ENCODE assay signal across 9 cellular contexts in genomic region chr7:19491821-19492452, GRCh38.
A peak's percentile ranks its signal among the peaks of the same experiment; 100 is the strongest.
DNase-seq lines count a peak whose midpoint lies in the region; ATAC-seq and TF ChIP-seq lines count a peak whose summit lies in the region.
"Had no signal": no experiment of that assay in that cellular context is flagged by ENCODE, and none has a peak within 500 bp of the region (broad histone marks: within the 10 kb centered on the region; RNA-seq: fewer than 3 reads in every experiment).

No MANE protein-coding gene starts in this region.

- H3K27ac ChIP-seq in heart left ventricle (no peak overlapping the region), SK-N-MC (0 out of 2 replicates have a peak overlapping the region, but pooled peaks have one; percentile 2)

- H3K27me3 ChIP-seq in heart left ventricle, result no peaks in the 10 kb centered on the region

- ATAC-seq in heart left ventricle, result no peak
- no peak for ATAC-seq in Right ventricle myocardium superior (ENCODE audit: poor library complexity)
- peak; percentile 57 for ATAC-seq in HG03103 (IDR thresholded peaks at IDR 0.05; ENCODE audit: low read depth, unreplicated experiment)
- ATAC-seq in stimulated activated naive CD8-positive, alpha-beta T cell treated with anti-CD3 and anti-CD28 coated beads, Interleukin-15, amount 100 ng/mL, for 72 hours, result no peak
- no peak for ATAC-seq in left colon

- H3K4me1 Mint-ChIP-seq in stimulated activated naive CD8-positive, alpha-beta T cell treated with anti-CD3 and anti-CD28 coated beads, Interleukin-15, amount 100 ng/mL, for 72 hours, result no peaks in the 10 kb centered on the region

- DNase-seq in heart left ventricle (no peak), Right ventricle myocardium superior (no peak), SK-N-MC (ENCODE audit: low read depth, low spot score) (no peak), hepatic stellate cell (ENCODE audit: low spot score) (peak; percentile 4), C1 segment of cervical spinal cord (lab: John Stamatoyannopoulos, UW) (no peak), left colon (no peak)
- DNase-seq in stimulated activated naive CD8-positive, alpha-beta T cell treated with anti-CD3 and anti-CD28 coated beads, Interleukin-15, amount 100 ng/mL, for 72 hours, result no peak

- H3K4me1 ChIP-seq in heart left ventricle, result no peaks in the 10 kb centered on the region

- no peaks in the 10 kb centered on the region for H3K9me3 Mint-ChIP-seq in stimulated activated naive CD8-positive, alpha-beta T cell treated with anti-CD3 and anti-CD28 coated beads, Interleukin-15, amount 100 ng/mL, for 72 hours
- H3K9me3 Mint-ChIP-seq: dendritic cell treated with granulocyte-macrophage colony-stimulating factor and Interleukin-4, amounts not matched to agents 40 ng/mL and 50 ng/mL, for 4 days had no signal

- TF ChIP-seq POLR2A in heart left ventricle (IDR thresholded peaks at IDR 0.05), result no peak

- 56 to 61% (median 59%) methylated on average over 7 of the region's 7 CpGs for WGBS in heart left ventricle, 4 donors

- intact Hi-C loops in heart left ventricle (cut with DNase I), result no loop called here
- intact Hi-C loops in Right ventricle myocardium superior (cut with DNase I), result no loop called here
- intact Hi-C loops in left colon (cut with DNase I, micrococcal nuclease), result no loop called here

- no peak overlapping the region for H3K27ac Mint-ChIP-seq in stimulated activated naive CD8-positive, alpha-beta T cell treated with anti-CD3 and anti-CD28 coated beads, Interleukin-15, amount 100 ng/mL, for 72 hours
- H3K27ac Mint-ChIP-seq: dendritic cell treated with granulocyte-macrophage colony-stimulating factor and Interleukin-4, amounts not matched to agents 40 ng/mL and 50 ng/mL, for 4 days had no signal

- no peak overlapping the region for H3K9ac ChIP-seq in SK-N-MC (ENCODE audit: insufficient read length)

- H3K9me3 ChIP-seq in heart left ventricle (peaks cover 0 to 5% (median 0%) of the 10 kb centered on the region in 12 donors), SK-N-MC (ENCODE audit: low read depth, low read length) (no peaks in the 10 kb centered on the region)

- H3K27me3 Mint-ChIP-seq in stimulated activated naive CD8-positive, alpha-beta T cell treated with anti-CD3 and anti-CD28 coated beads, Interleukin-15, amount 100 ng/mL, for 72 hours, result no peaks in the 10 kb centered on the region
- H3K27me3 Mint-ChIP-seq: dendritic cell treated with granulocyte-macrophage colony-stimulating factor and Interleukin-4, amounts not matched to agents 40 ng/mL and 50 ng/mL, for 4 days had no signal

- no peaks in the 10 kb centered on the region for H3K36me3 ChIP-seq in heart left ventricle
- no peaks in the 10 kb centered on the region; the same call in 1 of the 2 replicates for H3K36me3 ChIP-seq in SK-N-MC (ENCODE audit: insufficient read depth, low read length)

- peak; percentile 13 to 55 (median 32) for TF ChIP-seq CTCF in heart left ventricle (IDR thresholded peaks at IDR 0.05)

- H3K4me3 ChIP-seq in heart left ventricle, result no peak overlapping the region
- no peak overlapping the region for H3K4me3 ChIP-seq in SK-N-MC

- no peak overlapping the region for H3K4me3 Mint-ChIP-seq in stimulated activated naive CD8-positive, alpha-beta T cell treated with anti-CD3 and anti-CD28 coated beads, Interleukin-15, amount 100 ng/mL, for 72 hours
- H3K4me3 Mint-ChIP-seq: dendritic cell treated with granulocyte-macrophage colony-stimulating factor and Interleukin-4, amounts not matched to agents 40 ng/mL and 50 ng/mL, for 4 days had no signal
